22 cellular contexts compared by ENCODE assay signal in genomic region chr6:89024456-89024855, GRCh38. TPM values are rescaled to one million over a fixed set of nuclear protein-coding genes. Genes with fewer than 3 reads are reported as not detected.
A peak's percentile ranks its signal among the peaks of the same experiment; 100 is the strongest.
DNase-seq lines count a peak whose midpoint lies in the region; ATAC-seq and TF ChIP-seq lines count a peak whose summit lies in the region.
"Had no signal": no experiment of that assay in that cellular context is flagged by ENCODE, and none has a peak within 500 bp of the region (broad histone marks: within the 10 kb centered on the region; RNA-seq: fewer than 3 reads in every experiment).

No MANE protein-coding gene starts in this region.

- H3K36me3 ChIP-seq in SK-N-SH (replicated peaks in 1 of 2; ENCODE audit: control insufficient read depth in 1 of 2, insufficient read depth in 2 of 2, low read length in 1 of 2) (no peaks in the 10 kb centered on the region), heart right ventricle (no peaks in the 10 kb centered on the region), psoas muscle (ENCODE audit: insufficient read depth in 1 of 2, low read depth in 1 of 2) (no peaks in the 10 kb centered on the region), vagina (no peaks in the 10 kb centered on the region)

- H3K4me2 ChIP-seq in SK-N-SH = no peak overlapping the region

- no peaks in the 10 kb centered on the region for H4K20me1 ChIP-seq in SK-N-SH (ENCODE audit: insufficient read depth)

- no peak for TF ChIP-seq RAD21 in SK-N-SH (IDR thresholded peaks at IDR 0.05; ENCODE audit: low read length)

- 95% methylated on average over 2 of the region's 2 CpGs for WGBS in SK-N-SH (ENCODE audit: low lambda C conversion rate)
- 53 to 62% methylated on average over 2 of the region's 2 CpGs for WGBS in heart right ventricle, 2 donors
- WGBS in psoas muscle, 3 donors = 24 to 44% (median 26%) methylated on average over 2 of the region's 2 CpGs

- no peak for TF ChIP-seq EP300 in SK-N-SH (IDR thresholded peaks at IDR 0.05; ENCODE audit: borderline replicate concordance in 1 of 2, low read depth in 1 of 2, low read length in 1 of 2)

- no peaks in the 10 kb centered on the region for H3K27me3 ChIP-seq in SK-N-SH (ENCODE audit: insufficient read depth)
- H3K27me3 ChIP-seq in heart right ventricle = no peaks in the 10 kb centered on the region
- H3K27me3 ChIP-seq in psoas muscle (ENCODE audit: insufficient read depth in 3 of 3, low read length in 2 of 3) = no peaks in the 10 kb centered on the region
- no peaks in the 10 kb centered on the region for H3K27me3 ChIP-seq in vagina

- H3F3A ChIP-seq in SK-N-SH (replicated peaks; ENCODE audit: insufficient read depth) = peaks cover 2% of the 10 kb centered on the region

- TF ChIP-seq POLR2A in vagina (IDR thresholded peaks at IDR 0.05) = no peak

- DNase-seq in SK-N-SH (no peak), heart right ventricle (no peak), psoas muscle (no peak), vagina (ENCODE audit: extremely low spot score in 2 of 2) (no peak), GM10266 (ENCODE audit: extremely low spot score) (no peak)
- no peak for DNase-seq in activated naive CD4-positive, alpha-beta T cell treated with anti-CD3 and anti-CD28 coated beads, Interleukin-2, amount 10 ng/mL, durations not matched to agents 7 days and 5 days
- DNase-seq: activated CD4-positive, alpha-beta T cell treated with anti-CD3 and anti-CD28 coated beads for 1 hour; dermis blood vessel endothelial cell; DND-41; hypothalamus; Karpas-422; NCI-H2107; nephron progenitor cell; NK-92 treated with Interleukin-12 subunit alpha and Interleukin-12 subunit beta, amount 100 ng/mL, for 24 hours; small intestine; stimulated activated CD4-positive, alpha-beta T cell treated with anti-CD3 and anti-CD28 coated beads, Interleukin-4, amount 100 ng/mL, for 24 hours; stimulated activated naive CD8-positive, alpha-beta T cell treated with anti-CD3 and anti-CD28 coated beads, Interleukin-15, amount 100 ng/mL, for 72 hours had no signal

- no peak overlapping the region for H3K9ac ChIP-seq in SK-N-SH

- H3K4me1 Mint-ChIP-seq in activated naive CD4-positive, alpha-beta T cell treated with anti-CD3 and anti-CD28 coated beads, Interleukin-2, amount 10 ng/mL, durations not matched to agents 7 days and 5 days = no peaks in the 10 kb centered on the region
- H3K4me1 Mint-ChIP-seq: nephron progenitor cell; stimulated activated naive CD8-positive, alpha-beta T cell treated with anti-CD3 and anti-CD28 coated beads, Interleukin-15, amount 100 ng/mL, for 72 hours had no signal

- intact Hi-C loops in heart right ventricle (cut with DNase I) (loop anchor here in 3 of 10 donors (2.0 to 5.0 kb wide), 2 partner anchors 56 to 58 kb away; partner anchors contain the start of gene PNRC1 (in 3 of the 3)), psoas muscle (cut with DNase I) (no loop called here), vagina (cut with DNase I) (no loop called here)

- POLR2A ChIA-PET in SK-N-SH (lab: Yijun Ruan, JAX) = no interaction called here

- H3K27ac Mint-ChIP-seq in activated naive CD4-positive, alpha-beta T cell treated with anti-CD3 and anti-CD28 coated beads, Interleukin-2, amount 10 ng/mL, durations not matched to agents 7 days and 5 days = no peak overlapping the region
- H3K27ac Mint-ChIP-seq: activated naive CD8-positive, alpha-beta T cell; activated T-helper 1 cell treated with anti-CD3 and anti-CD28 coated beads, Interleukin-12 subunit alpha, Interleukin-12 subunit beta, Interleukin-2, Interleukin-4 antibody, amounts not matched to agents 30 ng/mL and 10 ng/mL and 1 ng/mL, durations not matched to agents 14 hours and 24 hours and 36 hours; nephron progenitor cell; stimulated activated naive CD8-positive, alpha-beta T cell treated with anti-CD3 and anti-CD28 coated beads, Interleukin-15, amount 100 ng/mL, for 72 hours had no signal

- H3K9me3 ChIP-seq in SK-N-SH (no peaks in the 10 kb centered on the region), heart right ventricle (no peaks in the 10 kb centered on the region), psoas muscle (no peaks in the 10 kb centered on the region), vagina (no peaks in the 10 kb centered on the region)

- no peak overlapping the region for H3K27ac ChIP-seq in SK-N-SH (ENCODE audit: low read depth in 2 of 2, low read length in 1 of 2)
- peak overlapping the region in 9 of 10 donors; percentile 44 to 84 (median 68) for H3K27ac ChIP-seq in heart right ventricle
- H3K27ac ChIP-seq in psoas muscle = peak overlapping the region; percentile 75
- peak overlapping the region; percentile 51 for H3K27ac ChIP-seq in vagina
- H3K27ac ChIP-seq: 22Rv1 had no signal

- CTCF ChIA-PET in SK-N-SH (lab: Yijun Ruan, JAX) = no interaction called here
- CTCF ChIA-PET in activated naive CD4-positive, alpha-beta T cell treated with anti-CD3 and anti-CD28 coated beads, Interleukin-2, amount 10 ng/mL, durations not matched to agents 7 days and 5 days (lab: Charles Lee) = no interaction called here

- H3K9me3 Mint-ChIP-seq in activated naive CD4-positive, alpha-beta T cell treated with anti-CD3 and anti-CD28 coated beads, Interleukin-2, amount 10 ng/mL, durations not matched to agents 7 days and 5 days = no peaks in the 10 kb centered on the region
- H3K9me3 Mint-ChIP-seq: activated T-helper 1 cell treated with anti-CD3 and anti-CD28 coated beads, Interleukin-12 subunit alpha, Interleukin-12 subunit beta, Interleukin-2, Interleukin-4 antibody, amounts not matched to agents 30 ng/mL and 10 ng/mL and 1 ng/mL, durations not matched to agents 14 hours and 24 hours and 36 hours; nephron progenitor cell; stimulated activated naive CD8-positive, alpha-beta T cell treated with anti-CD3 and anti-CD28 coated beads, Interleukin-15, amount 100 ng/mL, for 72 hours had no signal

- no peaks in the 10 kb centered on the region for H3K36me3 Mint-ChIP-seq in activated naive CD4-positive, alpha-beta T cell treated with anti-CD3 and anti-CD28 coated beads, Interleukin-2, amount 10 ng/mL, durations not matched to agents 7 days and 5 days
- H3K36me3 Mint-ChIP-seq: activated naive CD8-positive, alpha-beta T cell had no signal

- peaks cover 22% of the 10 kb centered on the region for H3K27me3 Mint-ChIP-seq in activated naive CD4-positive, alpha-beta T cell treated with anti-CD3 and anti-CD28 coated beads, Interleukin-2, amount 10 ng/mL, durations not matched to agents 7 days and 5 days

- no peak for TF ChIP-seq CTCF in SK-N-SH (IDR thresholded peaks at IDR 0.05)
- TF ChIP-seq CTCF in heart right ventricle (IDR thresholded peaks at IDR 0.05) = no peak
- TF ChIP-seq CTCF in psoas muscle (IDR thresholded peaks at IDR 0.05) = no peak
- no peak for TF ChIP-seq CTCF in vagina (IDR thresholded peaks at IDR 0.05)
- TF ChIP-seq CTCF in GM10266 (IDR thresholded peaks at IDR 0.05; ENCODE audit: control insufficient read depth, insufficient read depth, low read depth, missing control alignments) = no peak

- no peaks in the 10 kb centered on the region for H3K79me2 ChIP-seq in SK-N-SH (ENCODE audit: insufficient read depth)

- H3K4me3 ChIP-seq in SK-N-SH (ENCODE audit: low read depth in 2 of 2, low read length in 1 of 2) (no peak overlapping the region), heart right ventricle (no peak overlapping the region), psoas muscle (no peak overlapping the region), vagina (no peak overlapping the region)

- ATAC-seq in SK-N-SH treated with all-trans-retinoic acid at 6 μM for 48 hours (0 out of 3 replicates have a peak, but pooled peaks have one; percentile 7), heart right ventricle (peak; percentile 34 to 85 (median 71)), psoas muscle (peak; percentile 85 to 90 (median 88)), HG03045 (IDR thresholded peaks at IDR 0.05; ENCODE audit: unreplicated experiment) (no peak)
- ATAC-seq: stimulated activated naive CD8-positive, alpha-beta T cell treated with anti-CD3 and anti-CD28 coated beads, Interleukin-15, amount 100 ng/mL, for 72 hours had no signal

- H3K4me1 ChIP-seq in SK-N-SH (ENCODE audit: control insufficient read depth in 1 of 2, insufficient read depth in 2 of 2, low read depth in 1 of 2, low read length in 1 of 2) (no peaks in the 10 kb centered on the region), heart right ventricle (peaks cover 3 to 34% (median 30%) of the 10 kb centered on the region in 9 donors), psoas muscle (peaks cover 30% of the 10 kb centered on the region), vagina (peaks cover 44% of the 10 kb centered on the region)

- no peak overlapping the region for H2AFZ ChIP-seq in SK-N-SH (ENCODE audit: low read depth)

- no peaks in the 10 kb centered on the region for H3K9me2 ChIP-seq in SK-N-SH

- no peak overlapping the region for H3K4me3 Mint-ChIP-seq in activated naive CD4-positive, alpha-beta T cell treated with anti-CD3 and anti-CD28 coated beads, Interleukin-2, amount 10 ng/mL, durations not matched to agents 7 days and 5 days
- H3K4me3 Mint-ChIP-seq: activated naive CD8-positive, alpha-beta T cell; activated T-helper 1 cell treated with anti-CD3 and anti-CD28 coated beads, Interleukin-12 subunit alpha, Interleukin-12 subunit beta, Interleukin-2, Interleukin-4 antibody, amounts not matched to agents 30 ng/mL and 10 ng/mL and 1 ng/mL, durations not matched to agents 14 hours and 24 hours and 36 hours; nephron progenitor cell; stimulated activated naive CD8-positive, alpha-beta T cell treated with anti-CD3 and anti-CD28 coated beads, Interleukin-15, amount 100 ng/mL, for 72 hours had no signal

TF ChIP-seq in SK-N-SH treated with all-trans-retinoic acid at 6 μM for 48 hours, 23 proteins besides CTCF, POLR2A, EP300 and RAD21 (continues in another document):
- TF ChIP-seq ISL1 (CRISPR knock-in tag; IDR thresholded peaks at IDR 0.05) = no peak
- TF ChIP-seq ZNF8 (CRISPR knock-in tag; IDR thresholded peaks at IDR 0.05) = no peak
- no peak for TF ChIP-seq ZFP30 (CRISPR knock-in tag; IDR thresholded peaks at IDR 0.05)

TF ChIP-seq in SK-N-SH, 30 proteins besides CTCF, POLR2A, EP300 and RAD21 (continues in another document):
- TF ChIP-seq SMC3 (IDR thresholded peaks at IDR 0.05; ENCODE audit: low read depth, low read length) = no peak
- no peak for TF ChIP-seq RCOR1 (IDR thresholded peaks at IDR 0.05; ENCODE audit: low read length)
- no peak for TF ChIP-seq FOSL2 (IDR thresholded peaks at IDR 0.05; ENCODE audit: borderline replicate concordance, low read depth)
- no peak for TF ChIP-seq TEAD4 (IDR thresholded peaks at IDR 0.05; ENCODE audit: borderline replicate concordance, insufficient read depth)

RNA-seq across cellular contexts. Expression of gene PNRC1, which starts 56.1 kb away (rescaled TPM):
- polyA plus RNA-seq in SK-N-SH (2012; rRNA removed) (6.7 and 7.8 TPM in 2 replicates), heart right ventricle (10 to 100 TPM; 45.5 to 47.6 TPM), psoas muscle (100 to 1,000 TPM in 2 of 3 donors, 10 to 100 TPM in 1; 74.3 to 285 (median 156) TPM)
- 9.5 and 14.6 TPM in 2 replicates for polyA plus RNA-seq in SK-N-SH (2012; cell fraction: cytosol; rRNA removed)
- 9.7 and 13.5 TPM in 2 replicates for polyA plus RNA-seq in SK-N-SH (2012; cell fraction: nucleus; rRNA removed)
- total RNA-seq in heart right ventricle (100 to 1,000 TPM; 137 to 270 (median 228) TPM), psoas muscle (100 to 1,000 TPM; 236 to 552 (median 436) TPM), vagina (289 TPM)

Comparison
In these comparisons a context has a peak if more than half of its experiments do, and no peak if none do; other contexts are left out.
1. H3K27ac ChIP-seq: peak in heart right ventricle (9 of 10), psoas muscle (single experiment) and vagina (single experiment); none in SK-N-SH (0 of 2).